14 cellular contexts compared by ENCODE assay signal in genomic region chr1:60280764-60281278, GRCh38.
DNase-seq lines count a peak whose midpoint lies in the region; ATAC-seq and TF ChIP-seq lines count a peak whose summit lies in the region.
"Had no signal": no experiment of that assay in that cellular context is flagged by ENCODE, and none has a peak within 500 bp of the region (broad histone marks: within the 10 kb centered on the region; RNA-seq: fewer than 3 reads in every experiment).

No MANE protein-coding gene starts in this region.

- TF ChIP-seq POLR2A in esophagus squamous epithelium (IDR thresholded peaks at IDR 0.05): no peak

- 63 to 69% methylated on average over 5 to 6 of the region's 6 CpGs for WGBS in esophagus squamous epithelium, 2 donors

- H3K27ac ChIP-seq in VCaP (peak overlapping the region; percentile 79), esophagus squamous epithelium (peak overlapping the region in 1 of 4 donors; percentile 13)
- H3K27ac ChIP-seq: parathyroid adenoma had no signal

- H3K4me1 Mint-ChIP-seq in nephron: peaks cover 57% of the 10 kb centered on the region
- H3K4me1 Mint-ChIP-seq: stimulated activated naive B cell treated with anti-CD40 and anti-IgM and Interleukin-4, amounts not matched to agents 10 μg/mL and 1 μg/mL and 100 μg/mL, for 72 hours had no signal

- peaks cover 0 to 19% (median 0%) of the 10 kb centered on the region in 3 donors for H3K4me1 ChIP-seq in esophagus squamous epithelium
- H3K4me1 ChIP-seq: parathyroid adenoma had no signal

- H3K36me3 Mint-ChIP-seq in nephron (ENCODE audit: low read depth): no peaks in the 10 kb centered on the region
- H3K36me3 Mint-ChIP-seq: activated naive CD4-positive, alpha-beta T cell treated with anti-CD3 and anti-CD28 coated beads, Interleukin-2, amount 50 U/mL, for 72 hours; CD8-positive, alpha-beta memory T cell; stimulated activated naive B cell treated with anti-CD40 and anti-IgM and Interleukin-4, amounts not matched to agents 10 μg/mL and 1 μg/mL and 100 μg/mL, for 72 hours had no signal

- H3K4me3 Mint-ChIP-seq in nephron: no peak overlapping the region
- H3K4me3 Mint-ChIP-seq: activated CD8-positive, alpha-beta T cell treated with anti-CD3 and anti-CD28 coated beads, Interleukin-2, amount 10 ng/mL, durations not matched to agents 7 days and 5 days; CD8-positive, alpha-beta memory T cell; dendritic cell treated with granulocyte-macrophage colony-stimulating factor and Interleukin-4, amounts not matched to agents 40 ng/mL and 50 ng/mL, for 4 days; stimulated activated naive B cell treated with anti-CD40 and anti-IgM and Interleukin-4, amounts not matched to agents 10 μg/mL and 1 μg/mL and 100 μg/mL, for 72 hours had no signal

- no peaks in the 10 kb centered on the region for H3K9me3 ChIP-seq in esophagus squamous epithelium

- no peak overlapping the region for H3K4me3 ChIP-seq in esophagus squamous epithelium

- H3K27me3 Mint-ChIP-seq in nephron (ENCODE audit: low read depth): no peaks in the 10 kb centered on the region
- H3K27me3 Mint-ChIP-seq: dendritic cell treated with granulocyte-macrophage colony-stimulating factor and Interleukin-4, amounts not matched to agents 40 ng/mL and 50 ng/mL, for 4 days; stimulated activated naive B cell treated with anti-CD40 and anti-IgM and Interleukin-4, amounts not matched to agents 10 μg/mL and 1 μg/mL and 100 μg/mL, for 72 hours had no signal

- DNase-seq in epidermal melanocyte (ENCODE audit: insufficient read length, low spot score) (no peak), kidney glomerular epithelial cell (lab: John Stamatoyannopoulos, UW) (no peak), esophagus squamous epithelium (lab: John Stamatoyannopoulos, UW) (no peak), mucosa of gallbladder (ENCODE audit: low spot score) (no peak)
- DNase-seq: CD8-positive, alpha-beta memory T cell; stimulated activated naive B cell treated with anti-CD40 and anti-IgM and Interleukin-4, amounts not matched to agents 10 μg/mL and 1 μg/mL and 100 μg/mL, for 72 hours had no signal

- H3K27ac Mint-ChIP-seq in nephron: peak overlapping the region in 2 of 3 experiments; percentile 81 to 82
- H3K27ac Mint-ChIP-seq: activated CD8-positive, alpha-beta T cell treated with anti-CD3 and anti-CD28 coated beads, Interleukin-2, amount 10 ng/mL, durations not matched to agents 7 days and 5 days; activated naive CD4-positive, alpha-beta T cell treated with anti-CD3 and anti-CD28 coated beads, Interleukin-2, amount 50 U/mL, for 72 hours; CD8-positive, alpha-beta memory T cell; dendritic cell treated with granulocyte-macrophage colony-stimulating factor and Interleukin-4, amounts not matched to agents 40 ng/mL and 50 ng/mL, for 4 days; stimulated activated naive B cell treated with anti-CD40 and anti-IgM and Interleukin-4, amounts not matched to agents 10 μg/mL and 1 μg/mL and 100 μg/mL, for 72 hours had no signal

- H3K9me3 Mint-ChIP-seq in nephron: peaks cover 2% of the 10 kb centered on the region
- H3K9me3 Mint-ChIP-seq: activated naive CD4-positive, alpha-beta T cell treated with anti-CD3 and anti-CD28 coated beads, Interleukin-2, amount 50 U/mL, for 72 hours; CD8-positive, alpha-beta memory T cell; dendritic cell treated with granulocyte-macrophage colony-stimulating factor and Interleukin-4, amounts not matched to agents 40 ng/mL and 50 ng/mL, for 4 days; stimulated activated naive B cell treated with anti-CD40 and anti-IgM and Interleukin-4, amounts not matched to agents 10 μg/mL and 1 μg/mL and 100 μg/mL, for 72 hours had no signal

- intact Hi-C loops in esophagus squamous epithelium (cut with DNase I): no loop called here

- no peaks in the 10 kb centered on the region for H3K27me3 ChIP-seq in esophagus squamous epithelium

- ATAC-seq in GM18502 (IDR thresholded peaks at IDR 0.05; ENCODE audit: poor library complexity, unreplicated experiment) (peak; percentile 24), HG02938 (IDR thresholded peaks at IDR 0.05; ENCODE audit: unreplicated experiment) (peak; percentile 24)

- TF ChIP-seq CTCF in VCaP (conservative IDR thresholded peaks at IDR 0.05) (no peak), nephron (IDR thresholded peaks at IDR 0.05; ENCODE audit: unreplicated experiment in 3 of 3) (no peak), esophagus squamous epithelium (IDR thresholded peaks at IDR 0.05) (no peak)

- H3K36me3 ChIP-seq in esophagus squamous epithelium: no peaks in the 10 kb centered on the region
